Comparison of ENCODE assay signal across 1 cellular context in the genomic region with DNA sequence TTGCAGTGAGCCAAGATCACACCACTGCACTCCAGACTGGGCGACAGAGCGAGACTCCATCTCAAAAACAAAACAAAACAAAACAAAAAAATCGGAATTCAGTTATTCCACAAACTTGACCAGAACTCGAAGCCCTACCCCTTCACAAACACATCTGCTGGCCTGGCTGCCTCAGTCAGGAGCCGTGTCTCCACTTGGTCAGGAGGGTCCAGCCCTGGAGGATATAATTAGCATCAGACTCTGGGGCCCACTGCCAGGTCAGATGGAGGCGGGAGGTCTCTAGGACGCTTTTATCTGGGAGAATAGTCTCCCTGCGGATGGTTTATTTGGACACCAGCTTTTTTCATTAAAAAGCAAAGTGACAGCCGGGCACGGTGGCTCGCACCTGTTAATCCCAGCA.
TF ChIP-seq lines count a peak whose summit lies in the region.

No MANE protein-coding gene starts in this region.

TF ChIP-seq in HepG2, 621 proteins besides CTCF, POLR2A, EP300 and RAD21:
- TF ChIP-seq ZNF709 (CRISPR knock-in tag; IDR thresholded peaks at IDR 0.05) = no peak
- TF ChIP-seq TCF7L2 (IDR thresholded peaks at IDR 0.05; ENCODE audit: low read depth, low read length) = no peak
- TF ChIP-seq ZNF891 (CRISPR knock-in tag; IDR thresholded peaks at IDR 0.05) = no peak
- no peak for TF ChIP-seq SRSF1 (optimal IDR thresholded peaks at IDR 0.05; ENCODE audit: low read depth, low read length)
- TF ChIP-seq GLI4 (CRISPR knock-in tag; IDR thresholded peaks at IDR 0.05; ENCODE audit: borderline replicate concordance) = no peak
- TF ChIP-seq ZNF205 (CRISPR knock-in tag; IDR thresholded peaks at IDR 0.05) = no peak
- no peak for TF ChIP-seq RBM22 (optimal IDR thresholded peaks at IDR 0.05; ENCODE audit: low read length)
- TF ChIP-seq, protein P1, sequence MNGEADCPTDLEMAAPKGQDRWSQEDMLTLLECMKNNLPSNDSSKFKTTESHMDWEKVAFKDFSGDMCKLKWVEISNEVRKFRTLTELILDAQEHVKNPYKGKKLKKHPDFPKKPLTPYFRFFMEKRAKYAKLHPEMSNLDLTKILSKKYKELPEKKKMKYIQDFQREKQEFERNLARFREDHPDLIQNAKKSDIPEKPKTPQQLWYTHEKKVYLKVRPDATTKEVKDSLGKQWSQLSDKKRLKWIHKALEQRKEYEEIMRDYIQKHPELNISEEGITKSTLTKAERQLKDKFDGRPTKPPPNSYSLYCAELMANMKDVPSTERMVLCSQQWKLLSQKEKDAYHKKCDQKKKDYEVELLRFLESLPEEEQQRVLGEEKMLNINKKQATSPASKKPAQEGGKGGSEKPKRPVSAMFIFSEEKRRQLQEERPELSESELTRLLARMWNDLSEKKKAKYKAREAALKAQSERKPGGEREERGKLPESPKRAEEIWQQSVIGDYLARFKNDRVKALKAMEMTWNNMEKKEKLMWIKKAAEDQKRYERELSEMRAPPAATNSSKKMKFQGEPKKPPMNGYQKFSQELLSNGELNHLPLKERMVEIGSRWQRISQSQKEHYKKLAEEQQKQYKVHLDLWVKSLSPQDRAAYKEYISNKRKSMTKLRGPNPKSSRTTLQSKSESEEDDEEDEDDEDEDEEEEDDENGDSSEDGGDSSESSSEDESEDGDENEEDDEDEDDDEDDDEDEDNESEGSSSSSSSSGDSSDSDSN (CRISPR knock-in tag; IDR thresholded peaks at IDR 0.05) = no peak
- TF ChIP-seq, protein P2, sequence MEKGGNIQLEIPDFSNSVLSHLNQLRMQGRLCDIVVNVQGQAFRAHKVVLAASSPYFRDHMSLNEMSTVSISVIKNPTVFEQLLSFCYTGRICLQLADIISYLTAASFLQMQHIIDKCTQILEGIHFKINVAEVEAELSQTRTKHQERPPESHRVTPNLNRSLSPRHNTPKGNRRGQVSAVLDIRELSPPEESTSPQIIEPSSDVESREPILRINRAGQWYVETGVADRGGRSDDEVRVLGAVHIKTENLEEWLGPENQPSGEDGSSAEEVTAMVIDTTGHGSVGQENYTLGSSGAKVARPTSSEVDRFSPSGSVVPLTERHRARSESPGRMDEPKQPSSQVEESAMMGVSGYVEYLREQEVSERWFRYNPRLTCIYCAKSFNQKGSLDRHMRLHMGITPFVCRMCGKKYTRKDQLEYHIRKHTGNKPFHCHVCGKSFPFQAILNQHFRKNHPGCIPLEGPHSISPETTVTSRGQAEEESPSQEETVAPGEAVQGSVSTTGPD (CRISPR knock-in tag; IDR thresholded peaks at IDR 0.05) = no peak
- TF ChIP-seq ZBTB8A (CRISPR knock-in tag; IDR thresholded peaks at IDR 0.05; ENCODE audit: borderline replicate concordance, low read depth) = no peak
- TF ChIP-seq SOX13 (IDR thresholded peaks at IDR 0.05) = no peak
- no peak for TF ChIP-seq SOX13 (CRISPR knock-in tag; conservative IDR thresholded peaks at IDR 0.05 in 1 of 2, IDR thresholded peaks at IDR 0.05 in 1 of 2)
- TF ChIP-seq ZNF577 (CRISPR knock-in tag; IDR thresholded peaks at IDR 0.05; ENCODE audit: borderline replicate concordance, low read depth) = no peak
